In the genomic region with DNA sequence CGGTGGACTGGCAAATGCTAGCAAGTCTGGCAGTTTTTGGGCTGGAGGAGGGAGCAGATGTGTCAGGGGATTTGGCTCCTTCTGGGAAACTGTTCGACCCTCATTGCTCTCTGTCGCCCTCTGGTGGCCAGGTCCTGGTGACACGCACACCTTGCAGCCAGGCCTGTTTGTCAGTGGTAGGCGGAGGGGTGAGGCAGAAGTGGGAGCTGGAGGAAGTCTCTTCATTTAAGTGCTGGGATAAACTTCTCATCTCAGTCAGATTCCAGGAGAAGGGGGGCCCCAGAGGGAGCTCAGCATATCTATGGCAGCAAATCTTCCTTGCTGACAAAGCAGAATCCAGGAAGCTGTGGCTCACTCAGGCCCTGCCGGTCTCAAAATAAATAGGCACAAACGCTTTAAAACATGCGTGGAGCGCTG, we compare ENCODE assay signal across 8 cellular contexts.
DNase-seq lines count a peak whose midpoint lies in the region; ATAC-seq and TF ChIP-seq lines count a peak whose summit lies in the region.

No MANE protein-coding gene starts in this region.

- H3K36me3 Mint-ChIP-seq in endodermal cell (ENCODE audit: low read depth) (no peaks in the 10 kb centered on the region), mesothelial cell of epicardium (no peaks in the 10 kb centered on the region)

- peaks cover 20% of the 10 kb centered on the region for H3K4me1 Mint-ChIP-seq in endodermal cell
- peaks cover 42% of the 10 kb centered on the region for H3K4me1 Mint-ChIP-seq in mesothelial cell of epicardium

- no peak overlapping the region for H3K4me3 ChIP-seq in endodermal cell (ENCODE audit: low read length)

- peak overlapping the region; percentile 43 for H3K9ac ChIP-seq in endodermal cell (ENCODE audit: extremely low read depth, low read length, poor library complexity, severe bottlenecking)

- H3K4me1 ChIP-seq in endodermal cell (ENCODE audit: control insufficient read depth, insufficient read depth, low read length) = peaks cover 6% of the 10 kb centered on the region

- H3K36me3 ChIP-seq in endodermal cell (ENCODE audit: control insufficient read depth, insufficient read depth, low read length) = no peaks in the 10 kb centered on the region

- H3K27ac Mint-ChIP-seq in endodermal cell (peak overlapping the region; percentile 88), mesothelial cell of epicardium (peak overlapping the region; percentile 89)

- no peaks in the 10 kb centered on the region for H3K27me3 ChIP-seq in endodermal cell (ENCODE audit: control insufficient read depth, insufficient read depth, low read length, poor library complexity, severe bottlenecking)

- peak overlapping the region; percentile 42 for H3K4me3 Mint-ChIP-seq in endodermal cell
- H3K4me3 Mint-ChIP-seq in mesothelial cell of epicardium = peak overlapping the region; percentile 46

- DNase-seq in AML-193 (lab: John Stamatoyannopoulos, UW) = peak; percentile 10 to 16
- DNase-seq in NCI-H748 treated with DMSO at 0.1 percent for 48 hours (lab: John Stamatoyannopoulos, UW) = peak; percentile 62
- peak; percentile 62 to 81 for DNase-seq in activated CD8-positive, alpha-beta memory T cell treated with anti-CD3 and anti-CD28 coated beads for 1 hour (ENCODE audit: extremely low read depth in 1 of 2, low read depth in 1 of 2)
- peak; percentile 99 for DNase-seq in endodermal cell
- peak; percentile 87 to 97 for DNase-seq in mesothelial cell of epicardium (ENCODE audit: low spot score in 2 of 2, unreplicated experiment in 2 of 2)
- DNase-seq in stimulated activated CD8-positive, alpha-beta memory T cell treated with anti-CD3 and anti-CD28 coated beads, Interleukin-4, amount 100 ng/mL, for 1 hour (ENCODE audit: low read depth in 2 of 2, low spot score in 1 of 2) = peak; percentile 72 to 75

- TF ChIP-seq CTCF in endodermal cell (conservative IDR thresholded peaks at IDR 0.05) (peak; percentile 97), mesothelial cell of epicardium (IDR thresholded peaks at IDR 0.05; ENCODE audit: unreplicated experiment) (peak; percentile 98)

- H3K27me3 Mint-ChIP-seq in endodermal cell (ENCODE audit: insufficient read depth) (peaks cover 6% of the 10 kb centered on the region), mesothelial cell of epicardium (ENCODE audit: low read depth) (peaks cover 45% of the 10 kb centered on the region)

- H3K9me3 Mint-ChIP-seq in endodermal cell (no peaks in the 10 kb centered on the region), mesothelial cell of epicardium (no peaks in the 10 kb centered on the region)

- no peak overlapping the region for H3K27ac ChIP-seq in endodermal cell (ENCODE audit: low read depth, low read length)

- H3K9me3 ChIP-seq in endodermal cell (ENCODE audit: control insufficient read depth, low read length) = no peaks in the 10 kb centered on the region

- WGBS in endodermal cell (ENCODE audit: insufficient coverage in 1 of 2, insufficient read length in 1 of 2), 2 experiments = 49 to 58% methylated on average over 7 to 9 of the region's 9 CpGs

- peak; percentile 81 for ATAC-seq in GM19043 (IDR thresholded peaks at IDR 0.05; ENCODE audit: low read depth, unreplicated experiment)
- peak; percentile 69 for ATAC-seq in HG03469 (IDR thresholded peaks at IDR 0.05; ENCODE audit: unreplicated experiment)

Comparison
In these comparisons a context has a peak if more than half of its experiments do, and no peak if none do; other contexts are left out.
1. DNase-seq: peak in every context shown above with its lines; median percentile 99 in endodermal cell; 92 in mesothelial cell of epicardium; 74 in stimulated activated CD8-positive, alpha-beta memory T cell treated with anti-CD3 and anti-CD28 coated beads, Interleukin-4, amount 100 ng/mL, for 1 hour; 72 in activated CD8-positive, alpha-beta memory T cell treated with anti-CD3 and anti-CD28 coated beads for 1 hour; 62 in NCI-H748 treated with DMSO at 0.1 percent for 48 hours; 13 in AML-193.